ENCODE assay signal across 29 cellular contexts in the genomic region with DNA sequence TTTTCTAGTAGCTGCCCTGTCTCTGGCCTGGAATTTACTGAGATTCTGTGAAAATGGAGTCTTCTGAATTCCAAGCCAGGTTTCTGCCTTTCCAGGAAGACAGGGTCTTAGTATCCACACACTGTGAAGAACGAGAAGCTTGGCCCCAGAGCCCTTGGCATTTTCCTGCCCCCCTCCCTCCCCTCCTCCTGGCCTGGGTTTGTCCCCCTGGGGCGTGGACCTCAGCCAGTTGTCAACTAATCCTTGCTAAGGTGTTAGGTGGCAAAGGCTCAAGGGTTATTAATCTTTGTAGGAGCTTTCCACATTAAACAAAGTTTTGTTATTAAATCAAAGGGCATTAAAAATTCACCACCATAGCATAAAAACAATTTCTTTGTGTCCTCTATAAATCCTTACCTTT.
DNase-seq lines count a peak whose midpoint lies in the region; FAIRE-seq and TF ChIP-seq lines count a peak whose summit lies in the region.
"Had no signal": no experiment of that assay in that cellular context is flagged by ENCODE, and none has a peak within 500 bp of the region (broad histone marks: within the 10 kb centered on the region; RNA-seq: fewer than 3 reads in every experiment).

No MANE protein-coding gene starts in this region.

- no peak overlapping the region for H3K27ac ChIP-seq in kidney (ENCODE audit: low read depth in 2 of 2, low read length in 2 of 2)
- H3K27ac ChIP-seq in thyroid gland = no peak overlapping the region
- H3K27ac ChIP-seq: C4-2B, lower lobe of right lung, upper lobe of right lung, VCaP had no signal

- no peaks in the 10 kb centered on the region for H3K27me3 ChIP-seq in thyroid gland
- H3K27me3 ChIP-seq: upper lobe of right lung had no signal

- no peak for TF ChIP-seq POLR2A in thyroid gland (IDR thresholded peaks at IDR 0.05)

- H3K36me3 ChIP-seq in kidney (ENCODE audit: control insufficient read depth in 1 of 2, insufficient read depth in 2 of 2, low read length in 2 of 2) (no peaks in the 10 kb centered on the region), thyroid gland (no peaks in the 10 kb centered on the region)
- H3K36me3 ChIP-seq: lower lobe of right lung, upper lobe of right lung had no signal

- DNase-seq in NCI-H82 (lab: John Stamatoyannopoulos, UW) (peak; percentile 32), NCI-H82 treated with DMSO at 0.1 percent for 48 hours (lab: John Stamatoyannopoulos, UW; ENCODE audit: unreplicated experiment) (no peak), RPMI7951 (ENCODE audit: low read depth) (peak; percentile 59), kidney (peak; percentile 60), thyroid gland (peak; percentile 48 to 50), NCI-H748 treated with DMSO at 0.1 percent for 48 hours (lab: John Stamatoyannopoulos, UW) (no peak), cerebellar nuclear complex (lab: John Stamatoyannopoulos, UW) (no peak), iPS-NIHi11 (ENCODE audit: low spot score) (no peak)
- DNase-seq: 8988T; activated CD8-positive, alpha-beta memory T cell treated with anti-CD3 and anti-CD28 coated beads for 24 hours; activated T-cell treated with anti-CD3 and anti-CD28 coated beads for 4 hours; amygdala; COR-L47; effector CD4-positive, alpha-beta T cell; glutamatergic neuron; lower lobe of right lung; NCI-H1105; NCI-H187; NCI-H2171; NCI-H510A; occipital lobe; SIG-M5; stimulated activated naive B cell treated with anti-CD40 and anti-IgM and Interleukin-4, amounts not matched to agents 10 μg/mL and 1 μg/mL and 100 μg/mL, for 72 hours; upper lobe of right lung had no signal

- TF ChIP-seq CTCF in kidney (IDR thresholded peaks at IDR 0.05; ENCODE audit: borderline replicate concordance, extremely low read depth, insufficient read depth) = no peak
- no peak for TF ChIP-seq CTCF in thyroid gland (IDR thresholded peaks at IDR 0.05)

- WGBS in thyroid gland, 2 donors = 41 to 43% methylated on average over 2 of the region's 2 CpGs

- H3K4me1 ChIP-seq in kidney (ENCODE audit: control insufficient read depth in 1 of 2, insufficient read depth in 1 of 2, low read depth in 1 of 2, low read length in 2 of 2) (peaks cover 3 to 8% of the 10 kb centered on the region in 2 donors), thyroid gland (peaks cover 12 to 14% of the 10 kb centered on the region in 2 donors)
- H3K4me1 ChIP-seq: lower lobe of right lung, upper lobe of right lung had no signal

- no peak overlapping the region for H3K9ac ChIP-seq in kidney (ENCODE audit: low read length in 2 of 2)

- H3K9me3 ChIP-seq in kidney (ENCODE audit: control insufficient read depth in 1 of 2, low read length in 2 of 2) = no peaks in the 10 kb centered on the region
- no peaks in the 10 kb centered on the region for H3K9me3 ChIP-seq in thyroid gland
- H3K9me3 ChIP-seq: lower lobe of right lung, upper lobe of right lung had no signal

- intact Hi-C loops in kidney (cut with DNase I) (no loop called here), thyroid gland (cut with DNase I) (no loop called here)

- FAIRE-seq in kidney (lab: Jason Lieb, UNC) = no peak
- FAIRE-seq: bronchial epithelial cell, colon had no signal

- H3K4me3 ChIP-seq in kidney (ENCODE audit: low read length in 2 of 2) (no peak overlapping the region), thyroid gland (replicated peaks in 1 of 3) (no peak overlapping the region)
- H3K4me3 ChIP-seq: GM23338, lower lobe of right lung, upper lobe of right lung had no signal

Comparison
In these comparisons a context has a peak if more than half of its experiments do, and no peak if none do; other contexts are left out.
1. DNase-seq: peak in NCI-H82 (single experiment), RPMI7951 (single experiment), kidney (single experiment) and thyroid gland (2 of 2); none in NCI-H82 treated with DMSO at 0.1 percent for 48 hours (single experiment), NCI-H748 treated with DMSO at 0.1 percent for 48 hours (single experiment), cerebellar nuclear complex (0 of 2) and iPS-NIHi11 (single experiment).